Comparison of ENCODE assay signal across 16 cellular contexts in the genomic region with DNA sequence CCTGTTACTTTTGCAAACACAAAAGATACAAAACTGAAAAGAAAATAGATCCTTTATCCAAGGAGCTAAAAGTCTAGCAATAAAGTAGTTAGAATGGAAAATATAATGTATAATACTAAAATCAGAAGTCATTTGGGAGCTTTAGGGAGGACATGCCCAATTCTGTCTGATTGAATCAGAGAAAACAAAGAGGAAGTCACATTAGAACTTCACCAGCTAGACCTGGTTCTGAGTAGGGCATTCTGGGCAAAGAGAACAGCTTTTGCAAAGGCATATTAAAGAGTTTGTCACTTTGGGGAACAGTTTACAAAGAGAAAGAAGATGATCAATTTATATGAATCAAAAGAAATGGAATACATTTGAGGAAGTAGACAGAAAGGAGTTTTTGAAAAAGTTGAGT.
A peak's percentile ranks its signal among the peaks of the same experiment; 100 is the strongest.
DNase-seq lines count a peak whose midpoint lies in the region; ATAC-seq and TF ChIP-seq lines count a peak whose summit lies in the region.
"Had no signal": no experiment of that assay in that cellular context is flagged by ENCODE, and none has a peak within 500 bp of the region (broad histone marks: within the 10 kb centered on the region; RNA-seq: fewer than 3 reads in every experiment).

No MANE protein-coding gene starts in this region.

- peaks cover 13% of the 10 kb centered on the region for H3K4me1 Mint-ChIP-seq in activated T-cell treated with anti-CD3 and anti-CD28 coated beads, Interleukin-2, amount 50 U/mL, for 24 hours (ENCODE audit: low read depth)
- H3K4me1 Mint-ChIP-seq in CD4-positive, alpha-beta memory T cell = peaks cover 0 to 7% (median 3%) of the 10 kb centered on the region in 4 donors
- peaks cover 13 to 21% of the 10 kb centered on the region in 2 donors for H3K4me1 Mint-ChIP-seq in stimulated activated naive B cell treated with anti-CD40 and anti-IgM and Interleukin-4, amounts not matched to agents 10 μg/mL and 1 μg/mL and 100 μg/mL, for 72 hours
- H3K4me1 Mint-ChIP-seq in CD8-positive, alpha-beta memory T cell = peaks cover 0 to 7% (median 6%) of the 10 kb centered on the region in 3 donors

- H3K36me3 ChIP-seq in CD4-positive, alpha-beta memory T cell (ENCODE audit: insufficient read depth, low read length) = no peaks in the 10 kb centered on the region
- H3K36me3 ChIP-seq in OCI-LY3 (replicated peaks; ENCODE audit: low read depth, low read length) (no peaks in the 10 kb centered on the region), hepatocyte (replicated peaks; ENCODE audit: insufficient read depth, low read depth) (no peaks in the 10 kb centered on the region)
- no peaks in the 10 kb centered on the region for H3K36me3 ChIP-seq in CD8-positive, alpha-beta memory T cell (ENCODE audit: insufficient read depth, low read length)
- H3K36me3 ChIP-seq: MG63 had no signal

- H3K9ac ChIP-seq in OCI-LY3 (ENCODE audit: low read length) = no peak overlapping the region

- DNase-seq in activated T-cell treated with anti-CD3 and anti-CD28 coated beads, Interleukin-2, amount 50 U/mL, for 24 hours = no peak
- DNase-seq in activated T-cell treated with anti-CD3 and anti-CD28 coated beads for 4 hours (no peak), hepatocyte (ENCODE audit: low spot score) (no peak)
- DNase-seq in CD4-positive, alpha-beta memory T cell = no peak
- DNase-seq in stimulated activated naive B cell treated with anti-CD40 and anti-IgM and Interleukin-4, amounts not matched to agents 10 μg/mL and 1 μg/mL and 100 μg/mL, for 72 hours = no peak
- no peak for DNase-seq in CD8-positive, alpha-beta memory T cell
- DNase-seq: EL, GF-D8, Kasumi-1, MG63, NCI-H1417, NCI-H1694 treated with DMSO at 0.1 percent for 48 hours, NCI-H446 treated with DMSO at 0.1 percent for 48 hours, NCI-H526 treated with DMSO at 0.1 percent for 48 hours, Right ventricle myocardium superior had no signal

- H2AFZ ChIP-seq in OCI-LY3 (ENCODE audit: low read depth, low read length) = no peak overlapping the region
- no peak overlapping the region for H2AFZ ChIP-seq in hepatocyte

- peak overlapping the region; percentile 59 for H3K4me2 ChIP-seq in OCI-LY3 (ENCODE audit: low read length)
- H3K4me2 ChIP-seq in hepatocyte = no peak overlapping the region

- TF ChIP-seq CTCF in OCI-LY3 (IDR thresholded peaks at IDR 0.05; ENCODE audit: low read depth, low read length) (no peak), hepatocyte (IDR thresholded peaks at IDR 0.05; ENCODE audit: poor library complexity) (no peak)

- no peak overlapping the region for H3K4me3 Mint-ChIP-seq in activated T-cell treated with anti-CD3 and anti-CD28 coated beads, Interleukin-2, amount 50 U/mL, for 24 hours
- H3K4me3 Mint-ChIP-seq in CD4-positive, alpha-beta memory T cell = no peak overlapping the region
- no peak overlapping the region for H3K4me3 Mint-ChIP-seq in stimulated activated naive B cell treated with anti-CD40 and anti-IgM and Interleukin-4, amounts not matched to agents 10 μg/mL and 1 μg/mL and 100 μg/mL, for 72 hours
- H3K4me3 Mint-ChIP-seq in CD8-positive, alpha-beta memory T cell = no peak overlapping the region

- POLR2A ChIA-PET in CD4-positive, alpha-beta memory T cell (lab: Charles Lee; ENCODE audit: partially characterized antibody) = interaction anchor here (1.1 to 1.6 kb wide), 3 partner anchors 146 to 166 kb away, joined by 3 to 7 read pairs (median 5); no protein-coding TSS in a partner anchor
- POLR2A ChIA-PET in CD8-positive, alpha-beta memory T cell (lab: Charles Lee) = no interaction called here

- H3K27ac Mint-ChIP-seq in activated T-cell treated with anti-CD3 and anti-CD28 coated beads, Interleukin-2, amount 50 U/mL, for 24 hours = peak overlapping the region; percentile 28
- peak overlapping the region in 4 of 7 donors; percentile 11 to 56 (median 35) for H3K27ac Mint-ChIP-seq in CD4-positive, alpha-beta memory T cell
- no peak overlapping the region for H3K27ac Mint-ChIP-seq in stimulated activated naive B cell treated with anti-CD40 and anti-IgM and Interleukin-4, amounts not matched to agents 10 μg/mL and 1 μg/mL and 100 μg/mL, for 72 hours
- H3K27ac Mint-ChIP-seq in CD8-positive, alpha-beta memory T cell = peak overlapping the region in 1 of 8 donors; percentile 11

- H3K9me2 ChIP-seq in hepatocyte (replicated peaks; ENCODE audit: insufficient read depth) = no peaks in the 10 kb centered on the region

- peaks cover 11% of the 10 kb centered on the region for H3K27me3 Mint-ChIP-seq in activated T-cell treated with anti-CD3 and anti-CD28 coated beads, Interleukin-2, amount 50 U/mL, for 24 hours
- H3K27me3 Mint-ChIP-seq in CD4-positive, alpha-beta memory T cell = peaks cover 3% of the 10 kb centered on the region in 2 donors
- peaks cover 13 to 29% of the 10 kb centered on the region in 2 donors for H3K27me3 Mint-ChIP-seq in stimulated activated naive B cell treated with anti-CD40 and anti-IgM and Interleukin-4, amounts not matched to agents 10 μg/mL and 1 μg/mL and 100 μg/mL, for 72 hours
- H3K27me3 Mint-ChIP-seq in CD8-positive, alpha-beta memory T cell = peaks cover 6 to 16% of the 10 kb centered on the region in 2 donors

- intact Hi-C loops in CD4-positive, alpha-beta memory T cell (cut with micrococcal nuclease) = no loop called here

- H3K36me3 Mint-ChIP-seq in activated T-cell treated with anti-CD3 and anti-CD28 coated beads, Interleukin-2, amount 50 U/mL, for 24 hours (ENCODE audit: low read depth) = no peaks in the 10 kb centered on the region
- H3K36me3 Mint-ChIP-seq in CD4-positive, alpha-beta memory T cell = no peaks in the 10 kb centered on the region
- H3K36me3 Mint-ChIP-seq in stimulated activated naive B cell treated with anti-CD40 and anti-IgM and Interleukin-4, amounts not matched to agents 10 μg/mL and 1 μg/mL and 100 μg/mL, for 72 hours = no peaks in the 10 kb centered on the region
- no peaks in the 10 kb centered on the region for H3K36me3 Mint-ChIP-seq in CD8-positive, alpha-beta memory T cell

- ATAC-seq in stimulated activated naive B cell treated with anti-CD40 and anti-IgM and Interleukin-4, amounts not matched to agents 10 μg/mL and 1 μg/mL and 100 μg/mL, for 72 hours (replicated peaks) = peak; percentile 67 to 83

- no peaks in the 10 kb centered on the region for H3K9me3 Mint-ChIP-seq in activated T-cell treated with anti-CD3 and anti-CD28 coated beads, Interleukin-2, amount 50 U/mL, for 24 hours
- H3K9me3 Mint-ChIP-seq in CD4-positive, alpha-beta memory T cell = no peaks in the 10 kb centered on the region
- H3K9me3 Mint-ChIP-seq in stimulated activated naive B cell treated with anti-CD40 and anti-IgM and Interleukin-4, amounts not matched to agents 10 μg/mL and 1 μg/mL and 100 μg/mL, for 72 hours = no peaks in the 10 kb centered on the region
- H3K9me3 Mint-ChIP-seq in CD8-positive, alpha-beta memory T cell = no peaks in the 10 kb centered on the region

- H3K9me3 ChIP-seq in CD4-positive, alpha-beta memory T cell (ENCODE audit: control insufficient read depth in 1 of 2, low read length in 2 of 2) = no peaks in the 10 kb centered on the region
- no peaks in the 10 kb centered on the region for H3K9me3 ChIP-seq in OCI-LY3 (ENCODE audit: insufficient read depth, low read length)
- H3K9me3 ChIP-seq in hepatocyte (ENCODE audit: low read depth) = no peaks in the 10 kb centered on the region
- no peaks in the 10 kb centered on the region for H3K9me3 ChIP-seq in CD8-positive, alpha-beta memory T cell (ENCODE audit: low read length)
- H3K9me3 ChIP-seq: MG63 had no signal

- no peaks in the 10 kb centered on the region for H3K4me1 ChIP-seq in CD4-positive, alpha-beta memory T cell (ENCODE audit: insufficient read depth, low read length)
- H3K4me1 ChIP-seq in OCI-LY3 (ENCODE audit: low read length) = peaks cover 41% of the 10 kb centered on the region
- H3K4me1 ChIP-seq in hepatocyte (ENCODE audit: insufficient read depth) = no peaks in the 10 kb centered on the region
- H3K4me1 ChIP-seq in CD8-positive, alpha-beta memory T cell (ENCODE audit: insufficient read depth, low read length) = no peaks in the 10 kb centered on the region

- H3K79me2 ChIP-seq in OCI-LY3 (ENCODE audit: low read length) (no peaks in the 10 kb centered on the region), hepatocyte (no peaks in the 10 kb centered on the region)

- H4K20me1 ChIP-seq in OCI-LY3 (ENCODE audit: insufficient read depth, low read length) (no peaks in the 10 kb centered on the region), hepatocyte (ENCODE audit: insufficient read depth, poor library complexity, severe bottlenecking) (no peaks in the 10 kb centered on the region)

- no peak overlapping the region for H3K4me3 ChIP-seq in CD4-positive, alpha-beta memory T cell (ENCODE audit: low read length in 2 of 2)
- H3K4me3 ChIP-seq in OCI-LY3 (ENCODE audit: low read length) (peak overlapping the region; percentile 35; the same call in 1 of the 2 replicates), hepatocyte (no peak overlapping the region)
- H3K4me3 ChIP-seq in CD8-positive, alpha-beta memory T cell (ENCODE audit: low read length) = no peak overlapping the region
- H3K4me3 ChIP-seq: MG63 had no signal

- CTCF ChIA-PET in CD4-positive, alpha-beta memory T cell (lab: Charles Lee; ENCODE audit: partially characterized antibody) = interaction anchor here (1.1 kb wide), 1 partner anchor 10 kb away, joined by 6 read pairs; no protein-coding TSS in a partner anchor
- CTCF ChIA-PET in CD8-positive, alpha-beta memory T cell (lab: Charles Lee) = no interaction called here

- no peak overlapping the region for H3K27ac ChIP-seq in CD4-positive, alpha-beta memory T cell (ENCODE audit: low read depth, low read length)
- H3K27ac ChIP-seq in OCI-LY3 (ENCODE audit: low read length) = peak overlapping the region; percentile 31; the same call in 1 of the 2 replicates
- H3K27ac ChIP-seq in hepatocyte = no peak overlapping the region
- H3K27ac ChIP-seq in CD8-positive, alpha-beta memory T cell (ENCODE audit: low read depth, low read length) = no peak overlapping the region

- no peaks in the 10 kb centered on the region for H3K27me3 ChIP-seq in CD4-positive, alpha-beta memory T cell (ENCODE audit: insufficient read depth, low read length)
- H3K27me3 ChIP-seq in OCI-LY3 (ENCODE audit: low read depth, low read length) (peaks cover 6% of the 10 kb centered on the region; the same call in 1 of the 2 replicates), hepatocyte (peaks cover 28% of the 10 kb centered on the region)
- H3K27me3 ChIP-seq in CD8-positive, alpha-beta memory T cell (ENCODE audit: insufficient read depth, low read length, poor library complexity, severe bottlenecking) = no peaks in the 10 kb centered on the region
